In the genomic region with DNA sequence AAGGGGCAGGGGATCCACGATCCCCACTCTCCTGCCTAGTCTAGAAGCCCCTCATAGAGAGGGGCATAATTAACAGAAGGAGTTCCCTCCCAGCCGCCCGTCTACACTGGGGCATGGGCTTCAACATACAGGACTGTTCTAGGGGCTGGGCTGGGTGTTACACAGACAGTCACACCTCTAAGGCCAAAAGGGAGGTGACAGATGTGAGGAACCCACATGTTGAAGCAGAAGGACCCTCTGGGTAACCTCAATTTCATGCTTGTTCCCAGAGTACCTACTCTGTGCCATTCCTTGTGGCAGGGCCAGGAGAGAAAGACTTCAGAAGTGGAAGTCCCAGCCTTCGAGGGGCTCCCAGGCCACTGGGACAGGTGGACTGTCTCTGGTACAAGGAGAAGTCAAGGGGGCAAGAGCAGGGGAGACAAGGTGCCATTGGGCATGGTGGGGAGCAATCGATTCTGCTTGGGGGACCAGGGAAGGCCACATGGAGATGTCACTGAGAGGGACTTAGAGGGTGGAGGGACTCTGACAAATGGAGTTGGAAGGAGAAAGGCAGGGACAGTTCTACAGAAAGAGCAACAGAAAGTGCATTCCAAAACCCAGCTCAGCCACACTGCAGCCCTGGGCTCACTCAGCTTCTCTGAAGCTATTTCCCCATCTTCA, we compare ENCODE assay signal across 16 cellular contexts.
DNase-seq lines count a peak whose midpoint lies in the region; ATAC-seq and TF ChIP-seq lines count a peak whose summit lies in the region.
"Had no signal": no experiment of that assay in that cellular context is flagged by ENCODE, and none has a peak within 500 bp of the region (broad histone marks: within the 10 kb centered on the region; RNA-seq: fewer than 3 reads in every experiment).

No MANE protein-coding gene starts in this region.

- intact Hi-C loops in activated CD4-positive, alpha-beta memory T cell treated with anti-CD3 and anti-CD28 coated beads for 36 hours (cut with micrococcal nuclease), result no loop called here
- intact Hi-C loops in testis (cut with DNase I; ENCODE audit: low total_unique reads), result loop anchor here (10.0 kb wide), 1 partner anchor 275 kb away; no protein-coding TSS in a partner anchor

- no peak for ATAC-seq in natural killer cell treated with Interleukin-12 subunit alpha and Interleukin-12 subunit beta and Interleukin-15 and Interleukin-18, amount 100 ng/mL, for 72 hours
- ATAC-seq: HepG2 had no signal

- H3K9me3 ChIP-seq in testis, result no peaks in the 10 kb centered on the region

- TF ChIP-seq CTCF in coronary artery (IDR thresholded peaks at IDR 0.05) (no peak), testis (IDR thresholded peaks at IDR 0.05) (no peak)

- no peaks in the 10 kb centered on the region for H3K36me3 Mint-ChIP-seq in activated CD4-positive, alpha-beta memory T cell treated with anti-CD3 and anti-CD28 coated beads for 36 hours
- H3K36me3 Mint-ChIP-seq in activated CD4-positive, alpha-beta memory T cell treated with anti-CD3 and anti-CD28 coated beads, Interleukin-2, amount 10 ng/mL, durations not matched to agents 7 days and 5 days (ENCODE audit: low read depth), result no peaks in the 10 kb centered on the region
- no peaks in the 10 kb centered on the region for H3K36me3 Mint-ChIP-seq in natural killer cell treated with Interleukin-12 subunit alpha and Interleukin-12 subunit beta and Interleukin-15 and Interleukin-18, amount 100 ng/mL, for 72 hours
- H3K36me3 Mint-ChIP-seq: CD8-positive, alpha-beta memory T cell had no signal

- POLR2A ChIA-PET in activated CD4-positive, alpha-beta memory T cell treated with anti-CD3 and anti-CD28 coated beads for 36 hours (lab: Charles Lee), result no interaction called here
- POLR2A ChIA-PET in activated CD4-positive, alpha-beta memory T cell treated with anti-CD3 and anti-CD28 coated beads, Interleukin-2, amount 10 ng/mL, durations not matched to agents 7 days and 5 days (lab: Charles Lee), result no interaction called here

- H3K36me3 ChIP-seq in testis (ENCODE audit: low read depth, missing control alignments), result no peaks in the 10 kb centered on the region

- CTCF ChIA-PET in activated CD4-positive, alpha-beta memory T cell treated with anti-CD3 and anti-CD28 coated beads for 36 hours (lab: Charles Lee), result no interaction called here
- CTCF ChIA-PET in activated CD4-positive, alpha-beta memory T cell treated with anti-CD3 and anti-CD28 coated beads, Interleukin-2, amount 10 ng/mL, durations not matched to agents 7 days and 5 days (lab: Charles Lee), result interaction anchor here (1.2 kb wide), 1 partner anchor 36 kb away, joined by 3 read pairs; no protein-coding TSS in a partner anchor

- no peaks in the 10 kb centered on the region for H3K4me1 Mint-ChIP-seq in activated CD4-positive, alpha-beta memory T cell treated with anti-CD3 and anti-CD28 coated beads for 36 hours (ENCODE audit: low read depth)
- peaks cover 10% of the 10 kb centered on the region for H3K4me1 Mint-ChIP-seq in activated CD4-positive, alpha-beta memory T cell treated with anti-CD3 and anti-CD28 coated beads, Interleukin-2, amount 10 ng/mL, durations not matched to agents 7 days and 5 days
- peaks cover 20 to 22% of the 10 kb centered on the region in 2 donors for H3K4me1 Mint-ChIP-seq in natural killer cell treated with Interleukin-12 subunit alpha and Interleukin-12 subunit beta and Interleukin-15 and Interleukin-18, amount 100 ng/mL, for 72 hours (ENCODE audit: low read depth in 2 of 2)

- peaks cover 26% of the 10 kb centered on the region for H3K4me1 ChIP-seq in testis

- H3K9me3 Mint-ChIP-seq in activated CD4-positive, alpha-beta memory T cell treated with anti-CD3 and anti-CD28 coated beads for 36 hours, result no peaks in the 10 kb centered on the region
- H3K9me3 Mint-ChIP-seq in activated CD4-positive, alpha-beta memory T cell treated with anti-CD3 and anti-CD28 coated beads, Interleukin-2, amount 10 ng/mL, durations not matched to agents 7 days and 5 days, result peaks cover 2% of the 10 kb centered on the region
- no peaks in the 10 kb centered on the region for H3K9me3 Mint-ChIP-seq in natural killer cell treated with Interleukin-12 subunit alpha and Interleukin-12 subunit beta and Interleukin-15 and Interleukin-18, amount 100 ng/mL, for 72 hours
- H3K9me3 Mint-ChIP-seq: CD8-positive, alpha-beta memory T cell had no signal

- H3K27me3 Mint-ChIP-seq in activated CD4-positive, alpha-beta memory T cell treated with anti-CD3 and anti-CD28 coated beads for 36 hours, result peaks cover 2% of the 10 kb centered on the region
- H3K27me3 Mint-ChIP-seq in activated CD4-positive, alpha-beta memory T cell treated with anti-CD3 and anti-CD28 coated beads, Interleukin-2, amount 10 ng/mL, durations not matched to agents 7 days and 5 days, result peaks cover 20% of the 10 kb centered on the region
- peaks cover 7 to 8% of the 10 kb centered on the region in 2 donors for H3K27me3 Mint-ChIP-seq in natural killer cell treated with Interleukin-12 subunit alpha and Interleukin-12 subunit beta and Interleukin-15 and Interleukin-18, amount 100 ng/mL, for 72 hours

- no peak overlapping the region for H3K27ac Mint-ChIP-seq in activated CD4-positive, alpha-beta memory T cell treated with anti-CD3 and anti-CD28 coated beads for 36 hours
- no peak overlapping the region for H3K27ac Mint-ChIP-seq in activated CD4-positive, alpha-beta memory T cell treated with anti-CD3 and anti-CD28 coated beads, Interleukin-2, amount 10 ng/mL, durations not matched to agents 7 days and 5 days
- no peak overlapping the region for H3K27ac Mint-ChIP-seq in natural killer cell treated with Interleukin-12 subunit alpha and Interleukin-12 subunit beta and Interleukin-15 and Interleukin-18, amount 100 ng/mL, for 72 hours

- H3K27me3 ChIP-seq in testis, result no peaks in the 10 kb centered on the region

- DNase-seq in activated CD4-positive, alpha-beta memory T cell treated with anti-CD3 and anti-CD28 coated beads for 36 hours, result peak; percentile 5
- DNase-seq in activated CD4-positive, alpha-beta memory T cell treated with anti-CD3 and anti-CD28 coated beads, Interleukin-2, amount 10 ng/mL, durations not matched to agents 7 days and 5 days, result no peak
- DNase-seq in coronary artery (ENCODE audit: low spot score) (peak; percentile 21), testis (peak; percentile 8), G401 (ENCODE audit: low spot score) (no peak), dedifferentiated amniotic fluid mesenchymal stem cell (ENCODE audit: extremely low spot score) (no peak), erythroblast (lab: John Stamatoyannopoulos, UW) (no peak)
- peak; percentile 40 for DNase-seq in natural killer cell treated with Interleukin-12 subunit alpha and Interleukin-12 subunit beta and Interleukin-15 and Interleukin-18, amount 100 ng/mL, for 72 hours (ENCODE audit: low spot score)
- DNase-seq: CD8-positive, alpha-beta memory T cell; DND-41; NCI-H1092; NCI-H1694; NCI-H345 had no signal

- H3K4me3 ChIP-seq in coronary artery, result no peak overlapping the region
- H3K4me3 ChIP-seq in testis, result no peak overlapping the region

- H3K4me3 Mint-ChIP-seq in activated CD4-positive, alpha-beta memory T cell treated with anti-CD3 and anti-CD28 coated beads for 36 hours, result no peak overlapping the region
- H3K4me3 Mint-ChIP-seq in activated CD4-positive, alpha-beta memory T cell treated with anti-CD3 and anti-CD28 coated beads, Interleukin-2, amount 10 ng/mL, durations not matched to agents 7 days and 5 days, result no peak overlapping the region
- no peak overlapping the region for H3K4me3 Mint-ChIP-seq in natural killer cell treated with Interleukin-12 subunit alpha and Interleukin-12 subunit beta and Interleukin-15 and Interleukin-18, amount 100 ng/mL, for 72 hours
- H3K4me3 Mint-ChIP-seq: CD8-positive, alpha-beta memory T cell had no signal

- 90 to 99% methylated on average over 3 to 5 of the region's 5 CpGs for WGBS in testis, 2 donors

- in situ Hi-C loops in G401 (cut with HindIII; ENCODE audit: low sequenced_read_pairs), result no loop called here

- no peak overlapping the region for H3K27ac ChIP-seq in coronary artery
- no peak overlapping the region for H3K27ac ChIP-seq in testis
- H3K27ac ChIP-seq: 22Rv1, KMS-11 had no signal

- no peak for TF ChIP-seq POLR2A in testis (IDR thresholded peaks at IDR 0.05)
- TF ChIP-seq POLR2A in erythroblast (IDR thresholded peaks at IDR 0.05; ENCODE audit: low read length), result no peak

Comparison
In these comparisons a context has a peak if more than half of its experiments do, and no peak if none do; other contexts are left out.
1. DNase-seq: peak in activated CD4-positive, alpha-beta memory T cell treated with anti-CD3 and anti-CD28 coated beads for 36 hours (single experiment), coronary artery (single experiment), natural killer cell treated with Interleukin-12 subunit alpha and Interleukin-12 subunit beta and Interleukin-15 and Interleukin-18, amount 100 ng/mL, for 72 hours (single experiment) and testis (single experiment); none in activated CD4-positive, alpha-beta memory T cell treated with anti-CD3 and anti-CD28 coated beads, Interleukin-2, amount 10 ng/mL, durations not matched to agents 7 days and 5 days (single experiment), G401 (single experiment), dedifferentiated amniotic fluid mesenchymal stem cell (single experiment) and erythroblast (0 of 2).